Comparison of ENCODE assay signal across 17 cellular contexts in genomic region chr1:111666828-111667227, GRCh38. TPM values are rescaled to one million over a fixed set of nuclear protein-coding genes. Genes with fewer than 3 reads are reported as not detected.
A peak's percentile ranks its signal among the peaks of the same experiment; 100 is the strongest.
DNase-seq lines count a peak whose midpoint lies in the region; ATAC-seq and TF ChIP-seq lines count a peak whose summit lies in the region.
"Had no signal": no experiment of that assay in that cellular context is flagged by ENCODE, and none has a peak within 500 bp of the region (broad histone marks: within the 10 kb centered on the region; RNA-seq: fewer than 3 reads in every experiment).

No MANE protein-coding gene starts in this region.

- intact Hi-C loops in right cardiac atrium (cut with DNase I) = no loop called here
- intact Hi-C loops in sciatic nerve (cut with DNase I) = no loop called here

- H3K79me2 ChIP-seq in smooth muscle cell (ENCODE audit: low read depth) = peaks cover 90% of the 10 kb centered on the region

- no peak overlapping the region for H3K27ac ChIP-seq in right cardiac atrium (ENCODE audit: low read length)
- no peak overlapping the region for H3K27ac ChIP-seq in smooth muscle cell (ENCODE audit: low read depth)
- H3K27ac ChIP-seq: body of pancreas had no signal

- TF ChIP-seq CTCF in NB4 (IDR thresholded peaks at IDR 0.05; ENCODE audit: low read depth, low read length) (no peak), smooth muscle cell (IDR thresholded peaks at IDR 0.05; ENCODE audit: borderline replicate concordance, insufficient read depth, poor library complexity, severe bottlenecking) (no peak)

- H3K4me3 ChIP-seq in NB4 (ENCODE audit: low read depth, low read length) (no peak overlapping the region), right cardiac atrium (ENCODE audit: low read length) (no peak overlapping the region), smooth muscle cell (no peak overlapping the region)
- H3K4me3 ChIP-seq: body of pancreas had no signal

- H3K27ac Mint-ChIP-seq in activated naive CD4-positive, alpha-beta T cell treated with anti-CD3 and anti-CD28 coated beads, Interleukin-2, amount 50 U/mL, for 72 hours = peak overlapping the region; percentile 15 to 31
- H3K27ac Mint-ChIP-seq: memory B cell had no signal

- H3K9me3 ChIP-seq in right cardiac atrium (ENCODE audit: control insufficient read depth, low read length) = no peaks in the 10 kb centered on the region
- no peaks in the 10 kb centered on the region for H3K9me3 ChIP-seq in smooth muscle cell (replicated peaks; ENCODE audit: low read depth)
- H3K9me3 ChIP-seq: body of pancreas had no signal

- peaks cover 0 to 48% of the 10 kb centered on the region in 2 donors for H3K36me3 Mint-ChIP-seq in activated naive CD4-positive, alpha-beta T cell treated with anti-CD3 and anti-CD28 coated beads, Interleukin-2, amount 50 U/mL, for 72 hours

- H3K4me1 ChIP-seq in right cardiac atrium (ENCODE audit: control insufficient read depth, insufficient read depth, low read length) = peaks cover 2% of the 10 kb centered on the region
- peaks cover under 1% of the 10 kb centered on the region for H3K4me1 ChIP-seq in smooth muscle cell (ENCODE audit: low read depth)

- no peak overlapping the region for H2AFZ ChIP-seq in smooth muscle cell (ENCODE audit: low read depth)

- no peak for DNase-seq in activated naive CD4-positive, alpha-beta T cell treated with anti-CD3 and anti-CD28 coated beads, Interleukin-2, amount 50 U/mL, for 72 hours (ENCODE audit: low spot score in 2 of 2)
- no peak for DNase-seq in activated naive CD4-positive, alpha-beta T cell treated with anti-CD3 and anti-CD28 coated beads, Interleukin-2, amount 50 U/mL, for 16 hours
- DNase-seq in NB4 (ENCODE audit: low read depth) = peak; percentile 51
- DNase-seq in right cardiac atrium = no peak
- DNase-seq in sciatic nerve (ENCODE audit: low spot score) = no peak
- no peak for DNase-seq in NCI-H82 treated with DMSO at 0.1 percent for 48 hours (lab: John Stamatoyannopoulos, UW; ENCODE audit: unreplicated experiment)
- no peak for DNase-seq in smooth muscle cell (lab: John Stamatoyannopoulos, UW; ENCODE audit: unreplicated experiment)
- DNase-seq: activated gamma-delta T cell treated with Interleukin-2 at 50 U/mL for 16 hours; body of pancreas; COR-L47; NCI-H1694 treated with DMSO at 0.1 percent for 48 hours; NCI-H510A treated with DMSO at 0.1 percent for 48 hours; nucleus accumbens; SHP77; stimulated activated CD4-positive, alpha-beta T cell treated with anti-CD3 and anti-CD28 coated beads, Interleukin-4, amount 100 ng/mL, for 24 hours had no signal

- peaks cover 97% of the 10 kb centered on the region for H4K20me1 ChIP-seq in smooth muscle cell (ENCODE audit: low read depth)

- no peaks in the 10 kb centered on the region for H3K9me3 Mint-ChIP-seq in activated naive CD4-positive, alpha-beta T cell treated with anti-CD3 and anti-CD28 coated beads, Interleukin-2, amount 50 U/mL, for 72 hours
- H3K9me3 Mint-ChIP-seq: memory B cell had no signal

- H3K27me3 ChIP-seq in right cardiac atrium (ENCODE audit: control insufficient read depth, insufficient read depth) (no peaks in the 10 kb centered on the region), smooth muscle cell (ENCODE audit: low read depth) (no peaks in the 10 kb centered on the region)
- H3K27me3 ChIP-seq: body of pancreas had no signal

- no peak for TF ChIP-seq POLR2A in NB4 (IDR thresholded peaks at IDR 0.05; ENCODE audit: extremely low read depth, insufficient read length)

- WGBS in right cardiac atrium = 36% methylated on average over 1 of the region's 1 CpG
- WGBS in smooth muscle cell (ENCODE audit: low lambda C conversion rate) = 97% methylated on average over 1 of the region's 1 CpG

- H3K36me3 ChIP-seq in smooth muscle cell (ENCODE audit: low read depth) = no peaks in the 10 kb centered on the region

- no peak overlapping the region for H3K4me2 ChIP-seq in smooth muscle cell

- no peaks in the 10 kb centered on the region for H3F3A ChIP-seq in smooth muscle cell (ENCODE audit: low read depth)

- no peak for ATAC-seq in activated naive CD4-positive, alpha-beta T cell treated with anti-CD3 and anti-CD28 coated beads, Interleukin-2, amount 50 U/mL, for 72 hours
- ATAC-seq in right cardiac atrium = peak; percentile 35 to 40
- ATAC-seq in sciatic nerve = peak; percentile 41
- no peak for ATAC-seq in HG03280 (IDR thresholded peaks at IDR 0.05; ENCODE audit: unreplicated experiment)
- ATAC-seq: body of pancreas had no signal

- no peak overlapping the region for H3K9ac ChIP-seq in smooth muscle cell (ENCODE audit: low read depth)

RNA-seq across cellular contexts. Expression of gene RAP1A, which starts 47.2 kb away (rescaled TPM):
- total RNA-seq in activated naive CD4-positive, alpha-beta T cell treated with anti-CD3 and anti-CD28 coated beads, Interleukin-2, amount 50 U/mL, for 72 hours = 100 to 1,000 TPM; 126 to 165 TPM
- total RNA-seq in right cardiac atrium (100 to 1,000 TPM; 104 to 128 (median 111) TPM), sciatic nerve (97.0 TPM), smooth muscle cell (49.4 and 64.9 TPM in 2 replicates)
- polyA plus RNA-seq in right cardiac atrium (110 TPM), smooth muscle cell (36.8 and 39.8 TPM in 2 replicates)

Comparison
In these comparisons a context has a peak if more than half of its experiments do, and no peak if none do; other contexts are left out.
1. ATAC-seq: peak in right cardiac atrium (2 of 2) and sciatic nerve (single experiment); none in activated naive CD4-positive, alpha-beta T cell treated with anti-CD3 and anti-CD28 coated beads, Interleukin-2, amount 50 U/mL, for 72 hours (0 of 2) and HG03280 (single experiment).